1 cellular context compared by ENCODE assay signal in the genomic region with DNA sequence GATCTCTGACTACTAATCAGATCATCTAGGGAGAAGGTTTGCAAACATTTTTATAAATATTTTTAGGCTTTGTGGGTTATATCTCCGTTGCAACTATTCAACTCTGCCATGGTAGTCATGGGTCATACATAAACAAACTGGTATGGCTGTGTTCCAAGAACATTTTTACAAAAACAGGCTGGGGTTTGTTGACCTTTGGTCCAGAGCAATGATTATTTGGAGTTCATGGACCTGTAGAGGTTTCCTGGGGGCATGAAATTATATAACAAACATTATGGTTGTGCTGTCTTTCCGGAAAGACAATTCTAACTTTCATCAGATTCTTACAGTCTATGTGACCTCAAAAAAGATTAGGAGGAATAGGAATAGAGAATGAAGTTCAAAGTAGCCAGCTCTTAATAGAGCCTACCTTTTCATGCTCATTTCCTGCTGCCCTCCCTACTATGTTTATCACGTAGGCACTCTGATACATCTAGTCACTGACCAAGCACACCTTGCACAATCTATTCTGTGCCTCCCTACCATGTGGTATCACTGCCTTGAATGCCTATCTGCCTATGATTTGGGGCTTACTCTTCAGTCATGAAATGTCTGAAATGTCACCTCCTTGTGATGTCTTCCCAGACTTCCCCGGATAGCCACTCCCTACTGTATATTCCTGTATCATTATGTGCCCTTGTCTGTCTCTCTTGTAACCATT.
TF ChIP-seq lines count a peak whose summit lies in the region.

No MANE protein-coding gene starts in this region.

TF ChIP-seq in HepG2, 621 proteins besides CTCF, POLR2A, EP300 and RAD21 (continued from another document and continues in another):
- peak; percentile 78; the same call in 1 of the 2 replicates for TF ChIP-seq HIC2 (CRISPR knock-in tag; IDR thresholded peaks at IDR 0.05; ENCODE audit: low read depth)
- peak; percentile 81 for TF ChIP-seq RCOR2 (CRISPR knock-in tag; IDR thresholded peaks at IDR 0.05)
- 0 out of 2 replicates have a peak, but pooled peaks have one; percentile 57 for TF ChIP-seq KDM1A (CRISPR knock-in tag; IDR thresholded peaks at IDR 0.05)
- TF ChIP-seq ARNTL (CRISPR knock-in tag; IDR thresholded peaks at IDR 0.05) = peak; percentile 65; the same call in 1 of the 2 replicates
- TF ChIP-seq ZNF260 (CRISPR knock-in tag; IDR thresholded peaks at IDR 0.05; ENCODE audit: borderline replicate concordance, low read depth) = no peak
- TF ChIP-seq RFX1 (IDR thresholded peaks at IDR 0.05) = peak; percentile 45
- TF ChIP-seq PITX1 (CRISPR knock-in tag; IDR thresholded peaks at IDR 0.05) = 0 out of 2 replicates have a peak, but pooled peaks have one; percentile 47
- TF ChIP-seq TCF7 (IDR thresholded peaks at IDR 0.05; ENCODE audit: low read depth) = peak; percentile 88
- no peak for TF ChIP-seq ZNF354B (CRISPR knock-in tag; IDR thresholded peaks at IDR 0.05)
- TF ChIP-seq MBD4 (IDR thresholded peaks at IDR 0.05; ENCODE audit: borderline replicate concordance, low read length) = peak; percentile 89; the same call in 1 of the 2 replicates
- peak in 1 of 2 experiments; percentile 86; a peak in 2 of 4 replicates for TF ChIP-seq ATF4 (CRISPR knock-in tag; IDR thresholded peaks at IDR 0.05)
- peak; percentile 59; the same call in 1 of the 2 replicates for TF ChIP-seq ZBTB7B (CRISPR knock-in tag; IDR thresholded peaks at IDR 0.05)
- peak; percentile 76; the same call in 1 of the 2 replicates for TF ChIP-seq ZNF564 (CRISPR knock-in tag; IDR thresholded peaks at IDR 0.05)
- TF ChIP-seq ZNF605 (CRISPR knock-in tag; IDR thresholded peaks at IDR 0.05) = peak; percentile 65; the same call in 1 of the 2 replicates
- TF ChIP-seq ZNF775 (CRISPR knock-in tag; IDR thresholded peaks at IDR 0.05; ENCODE audit: borderline replicate concordance) = no peak
- TF ChIP-seq ZNF589 (CRISPR knock-in tag; conservative IDR thresholded peaks at IDR 0.05) = 0 out of 2 replicates have a peak, but pooled peaks have one; percentile 87
- TF ChIP-seq PREB (CRISPR knock-in tag; IDR thresholded peaks at IDR 0.05) = no peak
- no peak for TF ChIP-seq SETDB1 (CRISPR knock-in tag; IDR thresholded peaks at IDR 0.05; ENCODE audit: borderline replicate concordance)
- TF ChIP-seq XBP1 (CRISPR knock-in tag; IDR thresholded peaks at IDR 0.05) = no peak
- peak; percentile 88 for TF ChIP-seq NFKBIZ (CRISPR knock-in tag; IDR thresholded peaks at IDR 0.05)
- 0 out of 2 replicates have a peak, but pooled peaks have one; percentile 56 for TF ChIP-seq MTF2 (CRISPR knock-in tag; IDR thresholded peaks at IDR 0.05; ENCODE audit: borderline replicate concordance)
- TF ChIP-seq MTF1 (CRISPR knock-in tag; IDR thresholded peaks at IDR 0.05) = no peak
- TF ChIP-seq SIN3A (IDR thresholded peaks at IDR 0.05; ENCODE audit: borderline replicate concordance, low read depth, low read length) = 0 out of 2 replicates have a peak, but pooled peaks have one; percentile 16
- peak; percentile 85 for TF ChIP-seq ZNF644 (CRISPR knock-in tag; IDR thresholded peaks at IDR 0.05; ENCODE audit: low read depth)
- peak; percentile 48; the same call in 1 of the 2 replicates for TF ChIP-seq GABPB1 (CRISPR knock-in tag; IDR thresholded peaks at IDR 0.05)
- TF ChIP-seq ZNF292 (CRISPR knock-in tag; IDR thresholded peaks at IDR 0.05; ENCODE audit: borderline replicate concordance, low read depth) = peak; percentile 66; the same call in 1 of the 2 replicates
- no peak for TF ChIP-seq PLRG1 (conservative IDR thresholded peaks at IDR 0.05)
- no peak for TF ChIP-seq ZFAT (CRISPR knock-in tag; conservative IDR thresholded peaks at IDR 0.05)
- peak; percentile 88 for TF ChIP-seq LCORL (IDR thresholded peaks at IDR 0.05)
- TF ChIP-seq LCORL (CRISPR knock-in tag; IDR thresholded peaks at IDR 0.05) = peak; percentile 80
- peak; percentile 52; the same call in 1 of the 2 replicates for TF ChIP-seq ZNF691 (CRISPR knock-in tag; IDR thresholded peaks at IDR 0.05; ENCODE audit: borderline replicate concordance, low read depth)
- TF ChIP-seq, protein P1, sequence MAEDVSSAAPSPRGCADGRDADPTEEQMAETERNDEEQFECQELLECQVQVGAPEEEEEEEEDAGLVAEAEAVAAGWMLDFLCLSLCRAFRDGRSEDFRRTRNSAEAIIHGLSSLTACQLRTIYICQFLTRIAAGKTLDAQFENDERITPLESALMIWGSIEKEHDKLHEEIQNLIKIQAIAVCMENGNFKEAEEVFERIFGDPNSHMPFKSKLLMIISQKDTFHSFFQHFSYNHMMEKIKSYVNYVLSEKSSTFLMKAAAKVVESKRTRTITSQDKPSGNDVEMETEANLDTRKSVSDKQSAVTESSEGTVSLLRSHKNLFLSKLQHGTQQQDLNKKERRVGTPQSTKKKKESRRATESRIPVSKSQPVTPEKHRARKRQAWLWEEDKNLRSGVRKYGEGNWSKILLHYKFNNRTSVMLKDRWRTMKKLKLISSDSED (CRISPR knock-in tag; IDR thresholded peaks at IDR 0.05) = no peak
- TF ChIP-seq ZNF878 (CRISPR knock-in tag; IDR thresholded peaks at IDR 0.05) = peak; percentile 56
- peak; percentile 65; the same call in 1 of the 3 replicates for TF ChIP-seq MXI1 (IDR thresholded peaks at IDR 0.05; ENCODE audit: borderline replicate concordance, low read depth, low read length)
- peak; percentile 59 to 93; a peak in 3 of 4 replicates for TF ChIP-seq NR2F1 (CRISPR knock-in tag; IDR thresholded peaks at IDR 0.05)
- peak; percentile 66 for TF ChIP-seq ZBTB34 (CRISPR knock-in tag; IDR thresholded peaks at IDR 0.05)
- TF ChIP-seq, protein P2, sequence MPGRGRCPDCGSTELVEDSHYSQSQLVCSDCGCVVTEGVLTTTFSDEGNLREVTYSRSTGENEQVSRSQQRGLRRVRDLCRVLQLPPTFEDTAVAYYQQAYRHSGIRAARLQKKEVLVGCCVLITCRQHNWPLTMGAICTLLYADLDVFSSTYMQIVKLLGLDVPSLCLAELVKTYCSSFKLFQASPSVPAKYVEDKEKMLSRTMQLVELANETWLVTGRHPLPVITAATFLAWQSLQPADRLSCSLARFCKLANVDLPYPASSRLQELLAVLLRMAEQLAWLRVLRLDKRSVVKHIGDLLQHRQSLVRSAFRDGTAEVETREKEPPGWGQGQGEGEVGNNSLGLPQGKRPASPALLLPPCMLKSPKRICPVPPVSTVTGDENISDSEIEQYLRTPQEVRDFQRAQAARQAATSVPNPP (CRISPR knock-in tag; IDR thresholded peaks at IDR 0.05) = 0 out of 2 replicates have a peak, but pooled peaks have one; percentile 54
- no peak for TF ChIP-seq ARNT (IDR thresholded peaks at IDR 0.05)
- TF ChIP-seq ZBTB43 (CRISPR knock-in tag; conservative IDR thresholded peaks at IDR 0.05) = peak; percentile 74
- no peak for TF ChIP-seq ZFP90 (CRISPR knock-in tag; IDR thresholded peaks at IDR 0.05; ENCODE audit: borderline replicate concordance)
- peak; percentile 67; the same call in 1 of the 2 replicates for TF ChIP-seq HOXD1 (CRISPR knock-in tag; IDR thresholded peaks at IDR 0.05)
- peak; percentile 82 for TF ChIP-seq ATF1 (CRISPR knock-in tag; IDR thresholded peaks at IDR 0.05)
- TF ChIP-seq HOXA5 (CRISPR knock-in tag; IDR thresholded peaks at IDR 0.05) = 0 out of 2 replicates have a peak, but pooled peaks have one; percentile 17
- no peak for TF ChIP-seq ZNF678 (CRISPR knock-in tag; IDR thresholded peaks at IDR 0.05)
- TF ChIP-seq ZNF20 (CRISPR knock-in tag; IDR thresholded peaks at IDR 0.05) = no peak
- no peak for TF ChIP-seq SCMH1 (CRISPR knock-in tag; IDR thresholded peaks at IDR 0.05; ENCODE audit: borderline replicate concordance)
- no peak for TF ChIP-seq ZNF33B (CRISPR knock-in tag; IDR thresholded peaks at IDR 0.05)
- TF ChIP-seq KDM6A (CRISPR knock-in tag; IDR thresholded peaks at IDR 0.05; ENCODE audit: low read depth) = peak; percentile 87
- peak; percentile 69; the same call in 1 of the 2 replicates for TF ChIP-seq SP5 (CRISPR knock-in tag; IDR thresholded peaks at IDR 0.05; ENCODE audit: borderline replicate concordance, low read depth)
- TF ChIP-seq, protein P3, sequence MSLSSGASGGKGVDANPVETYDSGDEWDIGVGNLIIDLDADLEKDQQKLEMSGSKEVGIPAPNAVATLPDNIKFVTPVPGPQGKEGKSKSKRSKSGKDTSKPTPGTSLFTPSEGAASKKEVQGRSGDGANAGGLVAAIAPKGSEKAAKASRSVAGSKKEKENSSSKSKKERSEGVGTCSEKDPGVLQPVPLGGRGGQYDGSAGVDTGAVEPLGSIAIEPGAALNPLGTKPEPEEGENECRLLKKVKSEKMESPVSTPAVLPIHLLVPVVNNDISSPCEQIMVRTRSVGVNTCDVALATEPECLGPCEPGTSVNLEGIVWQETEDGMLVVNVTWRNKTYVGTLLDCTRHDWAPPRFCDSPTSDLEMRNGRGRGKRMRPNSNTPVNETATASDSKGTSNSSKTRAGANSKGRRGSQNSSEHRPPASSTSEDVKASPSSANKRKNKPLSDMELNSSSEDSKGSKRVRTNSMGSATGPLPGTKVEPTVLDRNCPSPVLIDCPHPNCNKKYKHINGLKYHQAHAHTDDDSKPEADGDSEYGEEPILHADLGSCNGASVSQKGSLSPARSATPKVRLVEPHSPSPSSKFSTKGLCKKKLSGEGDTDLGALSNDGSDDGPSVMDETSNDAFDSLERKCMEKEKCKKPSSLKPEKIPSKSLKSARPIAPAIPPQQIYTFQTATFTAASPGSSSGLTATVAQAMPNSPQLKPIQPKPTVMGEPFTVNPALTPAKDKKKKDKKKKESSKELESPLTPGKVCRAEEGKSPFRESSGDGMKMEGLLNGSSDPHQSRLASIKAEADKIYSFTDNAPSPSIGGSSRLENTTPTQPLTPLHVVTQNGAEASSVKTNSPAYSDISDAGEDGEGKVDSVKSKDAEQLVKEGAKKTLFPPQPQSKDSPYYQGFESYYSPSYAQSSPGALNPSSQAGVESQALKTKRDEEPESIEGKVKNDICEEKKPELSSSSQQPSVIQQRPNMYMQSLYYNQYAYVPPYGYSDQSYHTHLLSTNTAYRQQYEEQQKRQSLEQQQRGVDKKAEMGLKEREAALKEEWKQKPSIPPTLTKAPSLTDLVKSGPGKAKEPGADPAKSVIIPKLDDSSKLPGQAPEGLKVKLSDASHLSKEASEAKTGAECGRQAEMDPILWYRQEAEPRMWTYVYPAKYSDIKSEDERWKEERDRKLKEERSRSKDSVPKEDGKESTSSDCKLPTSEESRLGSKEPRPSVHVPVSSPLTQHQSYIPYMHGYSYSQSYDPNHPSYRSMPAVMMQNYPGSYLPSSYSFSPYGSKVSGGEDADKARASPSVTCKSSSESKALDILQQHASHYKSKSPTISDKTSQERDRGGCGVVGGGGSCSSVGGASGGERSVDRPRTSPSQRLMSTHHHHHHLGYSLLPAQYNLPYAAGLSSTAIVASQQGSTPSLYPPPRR (CRISPR knock-in tag; IDR thresholded peaks at IDR 0.05; ENCODE audit: borderline replicate concordance) = peak; percentile 87
- no peak; the same call in 1 of the 2 replicates for TF ChIP-seq ZNF749 (CRISPR knock-in tag; IDR thresholded peaks at IDR 0.05; ENCODE audit: borderline replicate concordance)
- TF ChIP-seq ZKSCAN8 (CRISPR knock-in tag; IDR thresholded peaks at IDR 0.05; ENCODE audit: borderline replicate concordance) = peak; percentile 83
